ENCODE assay signal across 8 cellular contexts in the genomic region with DNA sequence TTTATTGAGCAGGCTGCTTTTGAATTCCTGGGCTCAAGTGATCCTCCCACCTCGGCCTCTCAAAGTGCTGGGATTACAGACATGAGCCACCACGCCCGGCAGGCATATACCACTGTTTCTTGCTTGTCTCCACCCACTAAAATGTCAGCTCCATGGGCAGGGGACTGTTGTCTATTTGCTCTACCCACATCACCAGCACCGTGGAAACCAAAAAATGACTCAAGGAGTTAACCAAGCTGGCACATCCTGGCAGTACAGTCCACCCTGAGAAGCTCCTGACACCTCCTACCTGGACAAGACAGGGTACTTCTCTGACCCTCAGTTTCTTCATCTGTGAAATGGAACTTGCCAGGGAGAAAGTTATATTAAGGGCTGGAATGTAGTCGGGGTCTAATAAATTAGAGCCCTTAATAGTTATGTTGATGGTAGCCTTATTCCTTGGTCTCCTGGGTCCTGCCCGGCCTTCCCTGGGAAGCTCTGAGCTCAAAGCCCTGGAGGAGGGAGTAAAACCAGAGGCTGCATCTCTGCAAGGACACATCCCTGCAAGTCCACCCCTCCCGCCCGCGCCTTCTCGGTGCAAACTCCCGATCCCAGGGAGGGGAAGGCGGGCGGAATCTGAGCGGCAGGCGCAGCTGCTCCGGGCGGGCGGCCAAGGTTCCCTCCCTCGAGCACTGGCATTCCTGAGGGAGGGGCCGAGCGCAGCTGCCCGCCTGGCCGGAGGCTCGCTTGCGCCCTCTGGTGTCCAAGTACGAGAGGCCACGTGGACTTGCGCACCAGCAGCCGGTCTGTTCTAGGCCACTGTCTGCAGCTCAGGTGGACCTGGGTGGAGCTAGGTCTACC. TPM values are rescaled to one million over a fixed set of nuclear protein-coding genes. Genes with fewer than 3 reads are reported as not detected.
A peak's percentile ranks its signal among the peaks of the same experiment; 100 is the strongest.
DNase-seq lines count a peak whose midpoint lies in the region; ATAC-seq, FAIRE-seq and TF ChIP-seq lines count a peak whose summit lies in the region.

No MANE protein-coding gene starts in this region.

- peak overlapping the region; percentile 72 for H3K4me2 ChIP-seq in astrocyte (ENCODE audit: low read length)
- H3K4me2 ChIP-seq in hepatocyte = peak overlapping the region; percentile 66

- H2AFZ ChIP-seq in astrocyte (ENCODE audit: low read depth, low read length) (no peak overlapping the region), hepatocyte (no peak overlapping the region)

- H3K27ac ChIP-seq in astrocyte (ENCODE audit: low read depth, low read length) (no peak overlapping the region), hepatocyte (no peak overlapping the region)

- H3K9me2 ChIP-seq in hepatocyte (replicated peaks; ENCODE audit: insufficient read depth) = no peaks in the 10 kb centered on the region

- no peak overlapping the region for H3K27ac Mint-ChIP-seq in astrocyte (ENCODE audit: unreplicated experiment)

- no peak overlapping the region for H3K4me3 ChIP-seq in astrocyte (ENCODE audit: insufficient read depth, low read depth, low read length)
- no peak overlapping the region for H3K4me3 ChIP-seq in hepatocyte

- 12% methylated on average over 28 of the region's 29 CpGs for WGBS in hepatocyte (ENCODE audit: low lambda C conversion rate, missing lambda C conversion rate)

- no peaks in the 10 kb centered on the region for H3K36me3 ChIP-seq in astrocyte (ENCODE audit: insufficient read depth, low read length)
- H3K36me3 ChIP-seq in hepatocyte (replicated peaks; ENCODE audit: insufficient read depth, low read depth) = no peaks in the 10 kb centered on the region

- H3K27me3 ChIP-seq in astrocyte (ENCODE audit: insufficient read depth, low read length) (peaks cover 25% of the 10 kb centered on the region), hepatocyte (no peaks in the 10 kb centered on the region)

- FAIRE-seq in astrocyte (lab: Jason Lieb, UNC) = no peak

- peaks cover 2% of the 10 kb centered on the region for H3K36me3 Mint-ChIP-seq in astrocyte (ENCODE audit: low read depth, unreplicated experiment)

- H3K79me2 ChIP-seq in astrocyte (ENCODE audit: insufficient read depth, low read length) (no peaks in the 10 kb centered on the region), hepatocyte (no peaks in the 10 kb centered on the region)

- H3K9me3 ChIP-seq in astrocyte (ENCODE audit: insufficient read depth, low read depth, low read length) (no peaks in the 10 kb centered on the region), hepatocyte (ENCODE audit: low read depth) (no peaks in the 10 kb centered on the region)

- no peaks in the 10 kb centered on the region for H3K9me3 Mint-ChIP-seq in astrocyte (ENCODE audit: unreplicated experiment)

- peaks cover 6% of the 10 kb centered on the region for H3K4me1 ChIP-seq in astrocyte (ENCODE audit: insufficient read depth, low read length)
- H3K4me1 ChIP-seq in hepatocyte (ENCODE audit: insufficient read depth) = peaks cover 5% of the 10 kb centered on the region

- no peak overlapping the region for H3K9ac ChIP-seq in astrocyte (ENCODE audit: low read length)

- H4K20me1 ChIP-seq in astrocyte (ENCODE audit: insufficient read depth, low read length) = no peaks in the 10 kb centered on the region
- no peaks in the 10 kb centered on the region for H4K20me1 ChIP-seq in hepatocyte (ENCODE audit: insufficient read depth, poor library complexity, severe bottlenecking)

- intact Hi-C loops in sciatic nerve (cut with DNase I) = loop anchor here (5.0 kb wide), 1 partner anchor 95 kb away; no protein-coding TSS in a partner anchor

- H3K27me3 Mint-ChIP-seq in astrocyte (ENCODE audit: low read depth, unreplicated experiment) = peaks cover 11% of the 10 kb centered on the region

- peaks cover 2% of the 10 kb centered on the region for H3K4me1 Mint-ChIP-seq in astrocyte (ENCODE audit: low read depth, unreplicated experiment)

- TF ChIP-seq CTCF in astrocyte (IDR thresholded peaks at IDR 0.05; ENCODE audit: insufficient read depth, low read depth, low read length) = peak; percentile 68
- peak; percentile 86 for TF ChIP-seq CTCF in hepatocyte (IDR thresholded peaks at IDR 0.05; ENCODE audit: poor library complexity)

- H3K4me3 Mint-ChIP-seq in astrocyte (ENCODE audit: unreplicated experiment) = no peak overlapping the region

- DNase-seq in Ammon's horn (ENCODE audit: low spot score) (peak; percentile 94), NCI-H1930 (lab: John Stamatoyannopoulos, UW) (peak; percentile 57 to 59), T-helper 9 cell (peak; percentile 75), astrocyte (ENCODE audit: low read depth) (peak; percentile 74), hepatocyte (ENCODE audit: low spot score) (peak; percentile 97), sciatic nerve (ENCODE audit: low spot score) (peak; percentile 99)

- ATAC-seq in GM21619 (IDR thresholded peaks at IDR 0.05; ENCODE audit: unreplicated experiment) = peak; percentile 51
- ATAC-seq in sciatic nerve = peak; percentile 99
- ATAC-seq in HG03460 (IDR thresholded peaks at IDR 0.05; ENCODE audit: unreplicated experiment) = no peak

RNA-seq across cellular contexts. Expression of gene RDH8, which starts 14.1 kb away (rescaled TPM):
- total RNA-seq in astrocyte = not detected in 2 replicates
- total RNA-seq in hepatocyte = not detected in 2 replicates
- not detected in 2 replicates for polyA plus RNA-seq in hepatocyte
- not detected for total RNA-seq in sciatic nerve

RNA-seq across cellular contexts. Expression of gene COL5A3, which starts 17.1 kb away (rescaled TPM):
- 22.2 and 28.0 TPM in 2 replicates for total RNA-seq in astrocyte
- 1.9 and 2.0 TPM in 2 replicates for total RNA-seq in hepatocyte
- 0.78 and 2.1 TPM in 2 replicates for polyA plus RNA-seq in hepatocyte
- 47.5 TPM for total RNA-seq in sciatic nerve

RNA-seq across cellular contexts. Expression of gene SHFL, which starts 58.7 kb away (rescaled TPM):
- 73.5 and 86.8 TPM in 2 replicates for total RNA-seq in astrocyte
- total RNA-seq in hepatocyte = 26.0 and 28.7 TPM in 2 replicates
- 48.7 and 50.9 TPM in 2 replicates for polyA plus RNA-seq in hepatocyte
- 47.0 TPM for total RNA-seq in sciatic nerve
